In genomic region chr13:33169273-33169980, GRCh38 we compare ENCODE assay signal across 10 cellular contexts.
A peak's percentile ranks its signal among the peaks of the same experiment; 100 is the strongest.
DNase-seq lines count a peak whose midpoint lies in the region; ATAC-seq, FAIRE-seq and TF ChIP-seq lines count a peak whose summit lies in the region.
"Had no signal": no experiment of that assay in that cellular context is flagged by ENCODE, and none has a peak within 500 bp of the region (broad histone marks: within the 10 kb centered on the region; RNA-seq: fewer than 3 reads in every experiment).

No MANE protein-coding gene starts in this region.

- dilution Hi-C loops in endothelial cell of umbilical vein (cut with MboI; ENCODE audit: extremely low pct_ligation_motif_present, low sequenced_read_pairs) = no loop called here

- H3F3A ChIP-seq in PC-3 (ENCODE audit: low read length, unreplicated experiment) = no peaks in the 10 kb centered on the region

- H3K9ac ChIP-seq in PC-3 (ENCODE audit: low read length) (no peak overlapping the region), endothelial cell of umbilical vein (replicated peaks; ENCODE audit: extremely low read depth, insufficient read depth, low read length) (peak overlapping the region; percentile 52), mesendoderm (ENCODE audit: low read length) (no peak overlapping the region)

- no peak overlapping the region for H4K8ac ChIP-seq in mesendoderm (ENCODE audit: low read depth, low read length)

- peak; percentile 89 for ATAC-seq in PC-3
- no peak for ATAC-seq in HG03469 (IDR thresholded peaks at IDR 0.05; ENCODE audit: unreplicated experiment)
- ATAC-seq in HG03342 (IDR thresholded peaks at IDR 0.05; ENCODE audit: unreplicated experiment) = no peak
- ATAC-seq: activated T-cell treated with anti-CD3 and anti-CD28 coated beads, Interleukin-2, amount 50 U/mL, for 72 hours had no signal

- DNase-seq in AG08396 (ENCODE audit: low spot score) (peak; percentile 32), PC-3 (peak; percentile 73), endothelial cell of umbilical vein (ENCODE audit: low read depth, low spot score) (peak; percentile 87), mesendoderm (peak; percentile 8), mucosa of gallbladder (ENCODE audit: low spot score) (no peak), C1 segment of cervical spinal cord (lab: John Stamatoyannopoulos, UW) (no peak)
- DNase-seq: activated CD4-positive, alpha-beta T cell treated with anti-CD3 and anti-CD28 coated beads for 1 hour; activated T-cell treated with anti-CD3 and anti-CD28 coated beads, Interleukin-2, amount 50 U/mL, for 72 hours had no signal

- no peak overlapping the region for H3K56ac ChIP-seq in mesendoderm (ENCODE audit: low read length)

- intact Hi-C loops in PC-3 (cut with micrococcal nuclease) = no loop called here
- intact Hi-C loops in endothelial cell of umbilical vein (cut with micrococcal nuclease) = no loop called here

- H3K27ac ChIP-seq in PC-3 (ENCODE audit: low read length) (peak overlapping the region; percentile 62), endothelial cell of umbilical vein (ENCODE audit: insufficient read depth, low read depth, low read length) (peak overlapping the region; percentile 83), mesendoderm (ENCODE audit: low read depth, low read length) (no peak overlapping the region)

- peaks cover 11% of the 10 kb centered on the region; the same call in 1 of the 2 replicates for H3K79me2 ChIP-seq in PC-3 (ENCODE audit: low read length)
- H3K79me2 ChIP-seq in endothelial cell of umbilical vein (ENCODE audit: control insufficient read depth, insufficient read depth, low read length) = peaks cover 46% of the 10 kb centered on the region
- H3K79me2 ChIP-seq in mesendoderm (ENCODE audit: control insufficient read depth, insufficient read depth, low read length) = no peaks in the 10 kb centered on the region

- CTCF ChIA-PET in PC-3 (lab: Charles Lee) = interaction anchor here (0.5 kb wide), 1 partner anchor 72 kb away, joined by 3 read pairs; no protein-coding TSS in a partner anchor
- CTCF ChIA-PET in endothelial cell of umbilical vein (lab: Charles Lee) = interaction anchor here (0.6 to 3.6 kb wide), 10 partner anchors 12 to 588 kb away, joined by 3 to 12 read pairs (median 3); no protein-coding TSS in a partner anchor

- H4K5ac ChIP-seq in mesendoderm (ENCODE audit: low read length) = no peak overlapping the region

- FAIRE-seq in endothelial cell of umbilical vein (lab: Jason Lieb, UNC) = peak; percentile 54

- H3K79me1 ChIP-seq in mesendoderm (ENCODE audit: low read length) = no peaks in the 10 kb centered on the region

- no peak overlapping the region for H3K4ac ChIP-seq in mesendoderm (ENCODE audit: low read depth, low read length)

- BruUV-seq in PC-3 (replicated peaks; lab: Mats Ljungman, UMichigan) (no TSS peak), endothelial cell of umbilical vein (replicated peaks; lab: Mats Ljungman, UMichigan) (TSS peak; percentile 78)

- no peaks in the 10 kb centered on the region for H3K9me1 ChIP-seq in endothelial cell of umbilical vein (replicated peaks; ENCODE audit: control insufficient read depth, extremely low read depth, insufficient read depth, low read length)

- peak overlapping the region; percentile 17 for H3K4me2 ChIP-seq in PC-3 (ENCODE audit: low read length)
- peak overlapping the region; percentile 56 for H3K4me2 ChIP-seq in endothelial cell of umbilical vein (ENCODE audit: insufficient read depth, low read length)
- no peak overlapping the region for H3K4me2 ChIP-seq in mesendoderm (ENCODE audit: low read length)

- no CpG with 5 or more reads among the region's 6 CpGs for WGBS in mesendoderm (ENCODE audit: extremely low coverage, insufficient coverage, low lambda C conversion rate)

- no peak for TF ChIP-seq CTCF in PC-3 (conservative IDR thresholded peaks at IDR 0.05; ENCODE audit: low read depth, low read length)
- TF ChIP-seq CTCF in endothelial cell of umbilical vein (IDR thresholded peaks at IDR 0.05; ENCODE audit: extremely low read depth in 1 of 2, insufficient read depth in 1 of 2, low read depth in 1 of 2, low read length in 2 of 2) = no peak

- no peaks in the 10 kb centered on the region for H3K9me2 ChIP-seq in PC-3 (replicated peaks; ENCODE audit: low read length)

- H2BK5ac ChIP-seq in mesendoderm (ENCODE audit: low read length) = no peak overlapping the region

- H3K18ac ChIP-seq in mesendoderm (ENCODE audit: low read length) = no peak overlapping the region

- H3K4me1 ChIP-seq in PC-3 (ENCODE audit: insufficient read depth, low read length) (peaks cover 20% of the 10 kb centered on the region), endothelial cell of umbilical vein (ENCODE audit: control insufficient read depth, extremely low read depth, insufficient read depth, low read length) (peaks cover 22% of the 10 kb centered on the region), mesendoderm (ENCODE audit: control insufficient read depth, low read depth, low read length) (no peaks in the 10 kb centered on the region)

- no peak overlapping the region for H2BK120ac ChIP-seq in mesendoderm (ENCODE audit: low read depth, low read length)

- POLR2A ChIA-PET in PC-3 (lab: Charles Lee; ENCODE audit: unreplicated experiment) = interaction anchor here (0.5 kb wide), 1 partner anchor 36 kb away, joined by 3 read pairs; no protein-coding TSS in a partner anchor
- POLR2A ChIA-PET in endothelial cell of umbilical vein (lab: Charles Lee) = interaction anchor here (1.3 kb wide), 1 partner anchor 31 kb away, joined by 3 read pairs; no protein-coding TSS in a partner anchor

- H3K9me3 ChIP-seq in PC-3 (ENCODE audit: low read length) (no peaks in the 10 kb centered on the region), endothelial cell of umbilical vein (replicated peaks; ENCODE audit: control insufficient read depth, insufficient read depth, low read length) (no peaks in the 10 kb centered on the region)

- H3K4me3 ChIP-seq in PC-3 (ENCODE audit: low read length) = no peak overlapping the region
- H3K4me3 ChIP-seq in endothelial cell of umbilical vein (replicated peaks in 1 of 3; ENCODE audit: insufficient read depth in 1 of 3, low read depth in 1 of 3, low read length in 3 of 3) = no peak overlapping the region
- no peak overlapping the region for H3K4me3 ChIP-seq in mesendoderm (ENCODE audit: low read length)

- H2AFZ ChIP-seq in PC-3 (ENCODE audit: low read length) (no peak overlapping the region), endothelial cell of umbilical vein (ENCODE audit: low read depth, low read length) (no peak overlapping the region)

- no peak overlapping the region for H3K23ac ChIP-seq in mesendoderm (ENCODE audit: low read length)

- H2BK15ac ChIP-seq in mesendoderm (replicated peaks; ENCODE audit: low read depth) = no peak overlapping the region

- H2AK5ac ChIP-seq in mesendoderm (ENCODE audit: low read length) = no peak overlapping the region

- H3K27me3 ChIP-seq in PC-3 (ENCODE audit: low read length) (no peaks in the 10 kb centered on the region), endothelial cell of umbilical vein (ENCODE audit: control insufficient read depth in 2 of 2, insufficient read depth in 2 of 2, low read length in 2 of 2) (no peaks in the 10 kb centered on the region), mesendoderm (ENCODE audit: insufficient read depth, low read length, poor library complexity) (no peaks in the 10 kb centered on the region)

- no peak for TF ChIP-seq POLR2A in endothelial cell of umbilical vein (IDR thresholded peaks at IDR 0.05; ENCODE audit: low read depth, low read length)

- H3K36me3 ChIP-seq in PC-3 (ENCODE audit: low read depth, low read length) (peaks cover 17% of the 10 kb centered on the region; the same call in 1 of the 2 replicates), endothelial cell of umbilical vein (ENCODE audit: control insufficient read depth in 2 of 2, extremely low read depth in 1 of 2, insufficient read depth in 2 of 2, low read length in 2 of 2) (peaks cover 5 to 15% of the 10 kb centered on the region in 2 experiments), mesendoderm (ENCODE audit: control insufficient read depth, insufficient read depth, low read length) (no peaks in the 10 kb centered on the region)

- H4K20me1 ChIP-seq in PC-3 (ENCODE audit: low read length) = no peaks in the 10 kb centered on the region
- H4K20me1 ChIP-seq in endothelial cell of umbilical vein (replicated peaks; ENCODE audit: control insufficient read depth, extremely low read depth, insufficient read depth, low read length) = no peaks in the 10 kb centered on the region

TF ChIP-seq in endothelial cell of umbilical vein, 7 proteins besides CTCF, POLR2A, EP300 and RAD21:
- TF ChIP-seq FOS (IDR thresholded peaks at IDR 0.05; ENCODE audit: borderline replicate concordance, insufficient read depth, low read length) (peak; percentile 79), JUN (IDR thresholded peaks at IDR 0.05; ENCODE audit: borderline replicate concordance, insufficient read depth, insufficient read length, low read depth) (peak; percentile 77), MAX (IDR thresholded peaks at IDR 0.05; ENCODE audit: insufficient read depth, insufficient read length) (no peak), GATA2 (IDR thresholded peaks at IDR 0.05; ENCODE audit: insufficient read depth, insufficient read length, low read depth, low read length) (peak; percentile 39)
TF ChIP-seq in endothelial cell of umbilical vein: peak in this region for 3.

Comparison
In these comparisons a context has a peak if more than half of its experiments do, and no peak if none do; other contexts are left out.
1. DNase-seq: peak in AG08396 (single experiment), PC-3 (single experiment), endothelial cell of umbilical vein (single experiment) and mesendoderm (single experiment); none in mucosa of gallbladder (single experiment) and C1 segment of cervical spinal cord (0 of 14).